In the genomic region with DNA sequence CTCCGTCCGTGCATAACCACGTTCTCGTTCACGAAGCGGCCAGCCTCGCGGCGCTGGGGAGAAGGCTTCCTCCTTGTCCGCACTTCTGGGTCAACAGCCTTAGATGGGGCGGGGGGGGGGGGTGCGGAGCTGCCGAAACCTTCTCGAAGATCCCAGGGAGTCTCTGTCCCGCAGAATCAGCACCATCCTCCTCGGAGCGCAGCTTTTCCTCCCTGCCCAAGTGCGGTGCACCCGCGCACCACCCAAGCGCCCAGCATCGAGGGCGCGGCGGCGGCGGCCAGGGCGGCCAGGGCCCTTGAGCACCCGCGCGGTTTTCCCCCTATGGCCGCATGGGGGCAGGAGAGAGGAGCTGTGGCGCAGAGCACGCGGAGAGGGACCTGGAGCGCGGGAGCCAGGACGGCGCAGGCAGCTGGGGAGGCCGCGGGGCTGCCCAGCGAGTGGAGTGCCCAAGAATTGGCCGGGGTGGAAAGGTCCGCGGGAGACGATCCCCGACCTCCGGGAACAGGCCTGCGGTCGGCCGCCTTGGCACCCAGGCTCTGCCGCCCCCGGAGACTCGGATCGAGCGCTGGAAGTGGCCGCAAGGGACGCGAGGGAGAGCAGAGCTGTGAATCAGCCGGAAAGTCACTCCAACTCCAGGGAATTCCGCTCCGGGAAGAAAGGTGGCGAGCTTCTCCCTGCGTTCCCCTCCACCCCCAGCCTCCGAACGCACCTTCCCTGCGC, we compare ENCODE assay signal across 8 cellular contexts. TPM values are rescaled to one million over a fixed set of nuclear protein-coding genes. Genes with fewer than 3 reads are reported as not detected.
A peak's percentile ranks its signal among the peaks of the same experiment; 100 is the strongest.
DNase-seq lines count a peak whose midpoint lies in the region; ATAC-seq and TF ChIP-seq lines count a peak whose summit lies in the region.

No MANE protein-coding gene starts in this region.

- intact Hi-C loops in heart right ventricle (cut with DNase I) = loop anchor here in 8 of 10 donors (2.0 to 10.0 kb wide), 5 partner anchors 79 to 321 kb away; a partner anchor contains a TSS

- TF ChIP-seq POLR2A in upper lobe of left lung (IDR thresholded peaks at IDR 0.05) = no peak

- in situ Hi-C loops in SK-MEL-5 (cut with HindIII; ENCODE audit: low pct_unique_long_range_greater_than_20kb, low sequenced_read_pairs) = no loop called here

- peak; percentile 97 to 99 (median 98) for ATAC-seq in heart right ventricle
- peak; percentile 94 to 98 for ATAC-seq in upper lobe of left lung (ENCODE audit: low FRiP score in 2 of 2)

- H3K4me1 ChIP-seq in heart right ventricle = peaks cover 0 to 14% (median 9%) of the 10 kb centered on the region in 9 donors
- H3K4me1 ChIP-seq in upper lobe of left lung = peaks cover 9 to 16% (median 14%) of the 10 kb centered on the region in 4 donors

- TF ChIP-seq CTCF in AG09309 (IDR thresholded peaks at IDR 0.05; ENCODE audit: control insufficient read depth, insufficient read depth, low read depth, low read length, missing control alignments) = peak; percentile 63
- TF ChIP-seq CTCF in heart right ventricle (IDR thresholded peaks at IDR 0.05) = peak; percentile 54 to 88 (median 83)
- peak; percentile 88 to 96 (median 92) for TF ChIP-seq CTCF in upper lobe of left lung (IDR thresholded peaks at IDR 0.05)

- H3K27ac ChIP-seq in heart right ventricle (no peak overlapping the region), upper lobe of left lung (no peak overlapping the region)

- H3K4me3 ChIP-seq in AG09309 (ENCODE audit: control insufficient read depth, low read depth, low read length) (peak overlapping the region; percentile 59), heart right ventricle (peak overlapping the region; percentile 6 to 53 (median 40)), upper lobe of left lung (peak overlapping the region in 3 of 4 donors; percentile 27 to 47 (median 37))

- WGBS in heart right ventricle, 2 donors = 1% methylated on average over 60 to 67 of the region's 67 CpGs
- WGBS in upper lobe of left lung, 2 donors = 2% methylated on average over 32 to 60 of the region's 67 CpGs

- no peak for TF ChIP-seq EP300 in upper lobe of left lung (IDR thresholded peaks at IDR 0.05)

- H3K27me3 ChIP-seq in heart right ventricle (peaks cover 5 to 99% (median 96%) of the 10 kb centered on the region in 7 donors), upper lobe of left lung (peaks cover 0 to 39% (median 17%) of the 10 kb centered on the region in 4 donors)

- H3K36me3 ChIP-seq in heart right ventricle = no peaks in the 10 kb centered on the region
- H3K36me3 ChIP-seq in upper lobe of left lung = no peaks in the 10 kb centered on the region

- H3K9me3 ChIP-seq in heart right ventricle (peaks cover 0 to 9% (median 0%) of the 10 kb centered on the region in 11 donors), upper lobe of left lung (no peaks in the 10 kb centered on the region)

- DNase-seq in AG09309 (ENCODE audit: low read depth) = no peak
- peak; percentile 42 for DNase-seq in GM19240 (ENCODE audit: insufficient read length, low spot score)
- DNase-seq in HuH-7 (ENCODE audit: low spot score) = peak; percentile 82
- DNase-seq in SK-MEL-5 (ENCODE audit: low read depth, low spot score) = peak; percentile 77
- DNase-seq in activated naive CD8-positive, alpha-beta T cell treated with anti-CD3 and anti-CD28 coated beads, Interleukin-2, amount 50 U/mL, for 16 hours (ENCODE audit: low read depth, low spot score) = peak; percentile 43
- peak; percentile 58 to 77 for DNase-seq in heart right ventricle
- DNase-seq in pons (ENCODE audit: low spot score) = peak; percentile 43
- peak; percentile 71 to 92 for DNase-seq in upper lobe of left lung

RNA-seq across cellular contexts. Expression of a gene that starts 43.1 kb away (rescaled TPM):
- not detected in 2 replicates for total RNA-seq in SK-MEL-5 (2014; rRNA removed; shearing (Covaris generic))
- not detected in 2 replicates for polyA plus RNA-seq in SK-MEL-5 (2015; cell fraction: cytosol; rRNA removed)
- polyA plus RNA-seq in SK-MEL-5 (2015; cell fraction: nucleus; rRNA removed) = not detected in 2 replicates
- not detected for total RNA-seq in heart right ventricle
- not detected for polyA plus RNA-seq in heart right ventricle
- total RNA-seq in upper lobe of left lung = not detected
